Comparison of ENCODE assay signal across 1 cellular context in the genomic region with DNA sequence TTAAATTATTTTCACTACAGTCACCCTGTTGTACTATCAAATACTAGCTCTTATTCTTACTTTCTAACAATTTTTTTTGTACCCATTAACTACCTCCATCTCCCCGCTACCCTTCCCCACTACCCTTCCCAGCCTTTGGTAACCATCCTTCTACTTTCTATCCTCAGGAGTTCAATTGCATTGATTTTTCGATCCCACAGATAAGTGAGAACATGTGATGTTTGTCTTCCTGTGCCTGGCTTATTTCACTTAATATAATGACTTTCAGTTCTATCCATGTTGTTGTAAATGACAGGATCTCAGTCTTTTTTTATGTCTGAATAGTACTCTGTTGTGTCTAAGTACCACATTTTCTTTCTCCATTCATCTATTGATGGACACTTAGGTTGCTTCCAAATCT.
A peak's percentile ranks its signal among the peaks of the same experiment; 100 is the strongest.
TF ChIP-seq lines count a peak whose summit lies in the region.

No MANE protein-coding gene starts in this region.

TF ChIP-seq in liver, 16 proteins besides CTCF, POLR2A, EP300 and RAD21 (continued from another document):
- TF ChIP-seq, protein P1, sequence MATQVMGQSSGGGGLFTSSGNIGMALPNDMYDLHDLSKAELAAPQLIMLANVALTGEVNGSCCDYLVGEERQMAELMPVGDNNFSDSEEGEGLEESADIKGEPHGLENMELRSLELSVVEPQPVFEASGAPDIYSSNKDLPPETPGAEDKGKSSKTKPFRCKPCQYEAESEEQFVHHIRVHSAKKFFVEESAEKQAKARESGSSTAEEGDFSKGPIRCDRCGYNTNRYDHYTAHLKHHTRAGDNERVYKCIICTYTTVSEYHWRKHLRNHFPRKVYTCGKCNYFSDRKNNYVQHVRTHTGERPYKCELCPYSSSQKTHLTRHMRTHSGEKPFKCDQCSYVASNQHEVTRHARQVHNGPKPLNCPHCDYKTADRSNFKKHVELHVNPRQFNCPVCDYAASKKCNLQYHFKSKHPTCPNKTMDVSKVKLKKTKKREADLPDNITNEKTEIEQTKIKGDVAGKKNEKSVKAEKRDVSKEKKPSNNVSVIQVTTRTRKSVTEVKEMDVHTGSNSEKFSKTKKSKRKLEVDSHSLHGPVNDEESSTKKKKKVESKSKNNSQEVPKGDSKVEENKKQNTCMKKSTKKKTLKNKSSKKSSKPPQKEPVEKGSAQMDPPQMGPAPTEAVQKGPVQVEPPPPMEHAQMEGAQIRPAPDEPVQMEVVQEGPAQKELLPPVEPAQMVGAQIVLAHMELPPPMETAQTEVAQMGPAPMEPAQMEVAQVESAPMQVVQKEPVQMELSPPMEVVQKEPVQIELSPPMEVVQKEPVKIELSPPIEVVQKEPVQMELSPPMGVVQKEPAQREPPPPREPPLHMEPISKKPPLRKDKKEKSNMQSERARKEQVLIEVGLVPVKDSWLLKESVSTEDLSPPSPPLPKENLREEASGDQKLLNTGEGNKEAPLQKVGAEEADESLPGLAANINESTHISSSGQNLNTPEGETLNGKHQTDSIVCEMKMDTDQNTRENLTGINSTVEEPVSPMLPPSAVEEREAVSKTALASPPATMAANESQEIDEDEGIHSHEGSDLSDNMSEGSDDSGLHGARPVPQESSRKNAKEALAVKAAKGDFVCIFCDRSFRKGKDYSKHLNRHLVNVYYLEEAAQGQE (IDR thresholded peaks at IDR 0.05), result no peak
- TF ChIP-seq, protein P2, sequence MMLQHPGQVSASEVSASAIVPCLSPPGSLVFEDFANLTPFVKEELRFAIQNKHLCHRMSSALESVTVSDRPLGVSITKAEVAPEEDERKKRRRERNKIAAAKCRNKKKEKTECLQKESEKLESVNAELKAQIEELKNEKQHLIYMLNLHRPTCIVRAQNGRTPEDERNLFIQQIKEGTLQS (IDR thresholded peaks at IDR 0.05), result no peak
- TF ChIP-seq RXRA (IDR thresholded peaks at IDR 0.05) (peak in 1 of 2 donors; percentile 15), GABPA (IDR thresholded peaks at IDR 0.05 in 1 of 2, conservative IDR thresholded peaks at IDR 0.05 in 1 of 2) (peak in 1 of 2 donors; percentile 14), FOXA1 (IDR thresholded peaks at IDR 0.05) (no peak)
